Comparison of ENCODE assay signal across 15 cellular contexts in genomic region chr4:86306816-86307215, GRCh38. TPM values are rescaled to one million over a fixed set of nuclear protein-coding genes. Genes with fewer than 3 reads are reported as not detected.
DNase-seq lines count a peak whose midpoint lies in the region; ATAC-seq lines count a peak whose summit lies in the region.
"Had no signal": no experiment of that assay in that cellular context is flagged by ENCODE, and none has a peak within 500 bp of the region (broad histone marks: within the 10 kb centered on the region; RNA-seq: fewer than 3 reads in every experiment).

No MANE protein-coding gene starts in this region.

- DNase-seq in NCI-H2171 treated with DMSO at 0.1 percent for 48 hours (lab: John Stamatoyannopoulos, UW) (peak; percentile 32), NCI-H2171 (lab: John Stamatoyannopoulos, UW) (no peak), RPMI7951 (ENCODE audit: low read depth) (peak; percentile 61), fibroblast of peridontal ligament (ENCODE audit: extremely low read depth) (peak; percentile 96), stromal cell of bone marrow (ENCODE audit: low read depth) (peak; percentile 88), NCI-H345 treated with DMSO at 0.1 percent for 48 hours (lab: John Stamatoyannopoulos, UW; ENCODE audit: unreplicated experiment) (no peak), hippocampal formation (lab: John Stamatoyannopoulos, UW) (no peak)
- DNase-seq: 8988T; activated CD4-positive, alpha-beta T cell treated with anti-CD3 and anti-CD28 coated beads, Interleukin-2, amount 50 U/mL, for 48 hours; adrenal gland; Caco-2; lower lobe of right lung; naive thymus-derived CD4-positive, alpha-beta T cell; stimulated activated CD4-positive, alpha-beta T cell treated with anti-CD3 and anti-CD28 coated beads, Interleukin-1b, Interleukin-23, amount 100 ng/mL, for 48 hours had no signal

- ATAC-seq in HG02970 (IDR thresholded peaks at IDR 0.05; ENCODE audit: low FRiP score, unreplicated experiment): no peak
- ATAC-seq: lower lobe of right lung; naive thymus-derived CD4-positive, alpha-beta T cell had no signal

RNA-seq across cellular contexts. Expression of gene MAPK10, which starts 53.0 kb away (rescaled TPM):
- total RNA-seq in RPMI7951 (2014; rRNA removed; shearing (Covaris generic)): 14.5 and 15.0 TPM in 2 replicates

Comparison
In these comparisons a context has a peak if more than half of its experiments do, and no peak if none do; other contexts are left out.
1. DNase-seq: peak in NCI-H2171 treated with DMSO at 0.1 percent for 48 hours (single experiment), RPMI7951 (single experiment), fibroblast of peridontal ligament (single experiment) and stromal cell of bone marrow (single experiment); none in NCI-H2171 (single experiment), NCI-H345 treated with DMSO at 0.1 percent for 48 hours (single experiment) and hippocampal formation (0 of 2).